8 cellular contexts compared by ENCODE assay signal in genomic region chr6:105879902-105880547, GRCh38.
DNase-seq lines count a peak whose midpoint lies in the region; ATAC-seq, FAIRE-seq and TF ChIP-seq lines count a peak whose summit lies in the region.

No MANE protein-coding gene starts in this region.

- no peak overlapping the region for H2AK5ac ChIP-seq in H1 (ENCODE audit: low read depth, low read length)

- H2BK120ac ChIP-seq in H1 (replicated peaks; ENCODE audit: low read depth, low read length) = no peak overlapping the region

- no peaks in the 10 kb centered on the region; a peak in 1 of 7 replicates for H3K27me3 ChIP-seq in H1 (replicated peaks in 1 of 4; ENCODE audit: control insufficient read depth in 3 of 4, extremely low read depth in 1 of 4, insufficient read depth in 3 of 4, low read length in 3 of 4)
- no peaks in the 10 kb centered on the region for H3K27me3 ChIP-seq in ascending aorta
- no peaks in the 10 kb centered on the region for H3K27me3 ChIP-seq in breast epithelium

- H3K27ac ChIP-seq in H1 (ENCODE audit: low read depth, low read length) = no peak overlapping the region
- no peak overlapping the region for H3K27ac ChIP-seq in ascending aorta
- H3K27ac ChIP-seq in breast epithelium = peak overlapping the region in 1 of 2 donors; percentile 6

- H3K56ac ChIP-seq in H1 (replicated peaks; ENCODE audit: insufficient read length, low read depth, low read length) = no peak overlapping the region

- no peak overlapping the region for H3K9ac ChIP-seq in H1 (replicated peaks in 1 of 4; ENCODE audit: extremely low read depth in 1 of 4, low read depth in 3 of 4, low read length in 3 of 4)

- no peak for TF ChIP-seq POLR2A in H1 (IDR thresholded peaks at IDR 0.05; ENCODE audit: control extremely low read depth in 1 of 2, low read depth in 2 of 2, low read length in 2 of 2)
- no peak for TF ChIP-seq POLR2A in breast epithelium (IDR thresholded peaks at IDR 0.05)

- 0 out of 2 replicates have a peak overlapping the region, but pooled peaks have one; percentile 24 for H2BK20ac ChIP-seq in H1 (ENCODE audit: low read length)

- H3K14ac ChIP-seq in H1 (ENCODE audit: insufficient read length) = no peak overlapping the region

- no peak for TF ChIP-seq EP300 in H1 (IDR thresholded peaks at IDR 0.05; ENCODE audit: borderline replicate concordance in 1 of 2, low read depth in 2 of 2, low read length in 2 of 2)

- FAIRE-seq in H1 (lab: Jason Lieb, UNC) = no peak
- FAIRE-seq in D721Med (lab: Jason Lieb, UNC) = no peak

- no peaks in the 10 kb centered on the region for H3K79me2 ChIP-seq in H1 (ENCODE audit: control insufficient read depth in 1 of 2, insufficient read depth in 2 of 2, low read length in 2 of 2)

- H3K4me1 ChIP-seq in H1 (replicated peaks in 1 of 4; ENCODE audit: control insufficient read depth in 3 of 4, insufficient read depth in 4 of 4, low read length in 3 of 4) (no peaks in the 10 kb centered on the region), ascending aorta (no peaks in the 10 kb centered on the region), breast epithelium (no peaks in the 10 kb centered on the region)

- H3K36me3 ChIP-seq in H1 (ENCODE audit: control insufficient read depth in 2 of 4, insufficient read depth in 4 of 4, low read length in 3 of 4) (no peaks in the 10 kb centered on the region), ascending aorta (no peaks in the 10 kb centered on the region), breast epithelium (no peaks in the 10 kb centered on the region)

- H4K8ac ChIP-seq in H1 (ENCODE audit: extremely low read depth, insufficient read depth, low read length) = no peak overlapping the region

- H3K18ac ChIP-seq in H1 (ENCODE audit: extremely low read depth, low read length) = no peak overlapping the region

- POLR2A ChIA-PET in H1 (lab: Charles Lee; ENCODE audit: partially characterized antibody) = interaction anchor here (0.6 kb wide), 1 partner anchor 14 kb away, joined by 3 read pairs; no protein-coding TSS in a partner anchor

- no peak for TF ChIP-seq RAD21 in H1 (IDR thresholded peaks at IDR 0.05 in 1 of 2, conservative IDR thresholded peaks at IDR 0.05 in 1 of 2; ENCODE audit: low read depth in 2 of 2, low read length in 2 of 2)

- ATAC-seq in GM21381 (IDR thresholded peaks at IDR 0.05; ENCODE audit: unreplicated experiment) = peak; percentile 77

- no peak overlapping the region for H4K5ac ChIP-seq in H1 (ENCODE audit: insufficient read length, low read depth, low read length)

- H2BK12ac ChIP-seq in H1 (ENCODE audit: low read depth, low read length) = no peak overlapping the region

- no peak overlapping the region for H4K91ac ChIP-seq in H1 (replicated peaks; ENCODE audit: insufficient read length, low read length)

- H3K9me3 ChIP-seq in H1 (ENCODE audit: insufficient read depth in 2 of 2, low read depth in 1 of 2, low read length in 1 of 2) (no peaks in the 10 kb centered on the region), ascending aorta (no peaks in the 10 kb centered on the region), breast epithelium (no peaks in the 10 kb centered on the region)

- H3K4ac ChIP-seq in H1 (replicated peaks; ENCODE audit: insufficient read length, low read depth, low read length) = no peak overlapping the region

- H3K23me2 ChIP-seq in H1 (ENCODE audit: low read depth, low read length) = no peaks in the 10 kb centered on the region; the same call in 1 of the 2 replicates

- intact Hi-C loops in ascending aorta (cut with DNase I) = no loop called here
- intact Hi-C loops in breast epithelium (cut with DNase I; ENCODE audit: low total_unique reads) = no loop called here

- H2AFZ ChIP-seq in H1 (ENCODE audit: low read length) = no peak overlapping the region

- DNase-seq in NOMO-1 treated with DMSO at 0.1 percent for 48 hours (lab: John Stamatoyannopoulos, UW; ENCODE audit: unreplicated experiment) (peak; percentile 92), H1 (ENCODE audit: low read depth in 1 of 2, low spot score in 2 of 2) (no peak), ascending aorta (ENCODE audit: low spot score in 2 of 2) (no peak), D721Med (ENCODE audit: insufficient read length, low spot score) (no peak), breast epithelium (ENCODE audit: low spot score in 2 of 2) (no peak)
- DNase-seq in stimulated activated CD8-positive, alpha-beta memory T cell treated with anti-CD3 and anti-CD28 coated beads, Interleukin-12 subunit alpha, Interleukin-12 subunit beta, amount 100 ng/mL, for 4 hours (ENCODE audit: low read depth) = peak; percentile 2
- no peak for DNase-seq in activated CD4-positive, CD25-positive, alpha-beta regulatory T cell treated with anti-CD3 and anti-CD28 coated beads, Interleukin-2, amount 50 U/mL, for 72 hours

- no peaks in the 10 kb centered on the region for H3K79me1 ChIP-seq in H1 (ENCODE audit: low read depth, low read length)

- TF ChIP-seq CTCF in H1 (IDR thresholded peaks at IDR 0.05; ENCODE audit: control extremely low read depth in 1 of 3, insufficient read depth in 1 of 3, low read depth in 1 of 3, low read length in 3 of 3) = no peak
- no peak for TF ChIP-seq CTCF in ascending aorta (IDR thresholded peaks at IDR 0.05)
- TF ChIP-seq CTCF in D721Med (IDR thresholded peaks at IDR 0.05; ENCODE audit: insufficient read depth, missing control alignments) = no peak
- TF ChIP-seq CTCF in breast epithelium (IDR thresholded peaks at IDR 0.05) = no peak

- CTCF ChIA-PET in H1 (lab: Charles Lee; ENCODE audit: partially characterized antibody) = no interaction called here

- no peak overlapping the region for H3K4me3 ChIP-seq in H1 (ENCODE audit: extremely low read depth in 1 of 4, insufficient read depth in 2 of 4, low read depth in 3 of 4, low read length in 4 of 4)
- H3K4me3 ChIP-seq in ascending aorta = no peak overlapping the region
- peak overlapping the region in 1 of 3 donors; percentile 43 for H3K4me3 ChIP-seq in breast epithelium

- H2BK5ac ChIP-seq in H1 (ENCODE audit: low read depth, low read length) = no peak overlapping the region

- H3K23ac ChIP-seq in H1 (ENCODE audit: insufficient read length) = no peak overlapping the region

- H3K4me2 ChIP-seq in H1 (ENCODE audit: insufficient read depth in 1 of 2, low read depth in 2 of 2, low read length in 2 of 2) = no peak overlapping the region

- 86% methylated on average over 13 of the region's 13 CpGs; no CpG with 5 or more reads in 1 of the 2 experiments for WGBS in H1 (ENCODE audit: extremely low coverage in 1 of 2, insufficient coverage in 1 of 2, insufficient read length in 1 of 2, insufficient replicate concordance in 2 of 2, low coverage in 1 of 2, low lambda C conversion rate in 2 of 2, missing lambda C conversion rate in 1 of 2), 2 experiments

- no peak overlapping the region for H2BK15ac ChIP-seq in H1 (ENCODE audit: low read length)

- no peaks in the 10 kb centered on the region for H4K20me1 ChIP-seq in H1 (replicated peaks in 1 of 2; ENCODE audit: control insufficient read depth in 1 of 2, insufficient read depth in 2 of 2, low read length in 2 of 2)

TF ChIP-seq in H1, 55 proteins besides CTCF, POLR2A, EP300 and RAD21:
- no peak for TF ChIP-seq TAF7 (optimal IDR thresholded peaks at IDR 0.05; ENCODE audit: borderline replicate concordance, low read depth, low read length)

Comparison
In these comparisons a context has a peak if more than half of its experiments do, and no peak if none do; other contexts are left out.
1. DNase-seq: peak in NOMO-1 treated with DMSO at 0.1 percent for 48 hours (single experiment) and stimulated activated CD8-positive, alpha-beta memory T cell treated with anti-CD3 and anti-CD28 coated beads, Interleukin-12 subunit alpha, Interleukin-12 subunit beta, amount 100 ng/mL, for 4 hours (single experiment); none in H1 (0 of 2), ascending aorta (0 of 2), activated CD4-positive, CD25-positive, alpha-beta regulatory T cell treated with anti-CD3 and anti-CD28 coated beads, Interleukin-2, amount 50 U/mL, for 72 hours (single experiment), D721Med (single experiment) and breast epithelium (0 of 2).